In the genomic region with DNA sequence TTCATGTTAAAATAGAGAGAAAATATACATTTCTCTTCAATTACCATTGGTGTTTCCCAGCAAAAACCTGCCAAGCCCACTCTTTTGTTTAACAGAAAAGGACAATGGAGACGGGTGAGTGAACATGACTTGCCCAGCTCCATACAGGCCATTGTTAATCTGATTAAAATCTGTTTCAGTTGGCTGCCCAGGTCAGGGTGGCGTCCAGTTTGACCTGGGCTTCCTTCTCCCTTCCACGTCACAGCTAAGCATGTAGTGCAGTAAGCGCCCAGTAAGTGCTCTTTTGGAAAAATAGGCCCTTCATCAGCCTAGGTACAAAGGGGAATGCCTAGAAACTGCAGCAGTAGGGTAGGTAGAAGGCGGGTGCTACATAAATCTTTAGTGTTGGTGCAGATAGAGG, we compare ENCODE assay signal across 1 cellular context.
TF ChIP-seq lines count a peak whose summit lies in the region.

No MANE protein-coding gene starts in this region.

TF ChIP-seq in endothelial cell of umbilical vein, 7 proteins besides CTCF, POLR2A, EP300 and RAD21:
- TF ChIP-seq FOS (IDR thresholded peaks at IDR 0.05; ENCODE audit: borderline replicate concordance, insufficient read depth, low read length) (no peak), POLR2AphosphoS5 (IDR thresholded peaks at IDR 0.05; ENCODE audit: insufficient read depth, low read depth, low read length) (no peak), MYC (IDR thresholded peaks at IDR 0.05; ENCODE audit: low read depth, low read length) (no peak), EZH2 (IDR thresholded peaks at IDR 0.05; ENCODE audit: borderline replicate concordance, low read depth, low read length, severe bottlenecking) (no peak), GATA2 (IDR thresholded peaks at IDR 0.05; ENCODE audit: insufficient read depth, insufficient read length, low read depth, low read length) (no peak), JUN (IDR thresholded peaks at IDR 0.05; ENCODE audit: borderline replicate concordance, insufficient read depth, insufficient read length, low read depth) (no peak), MAX (IDR thresholded peaks at IDR 0.05; ENCODE audit: insufficient read depth, insufficient read length) (no peak)
